Comparison of ENCODE assay signal across 15 cellular contexts in the genomic region with DNA sequence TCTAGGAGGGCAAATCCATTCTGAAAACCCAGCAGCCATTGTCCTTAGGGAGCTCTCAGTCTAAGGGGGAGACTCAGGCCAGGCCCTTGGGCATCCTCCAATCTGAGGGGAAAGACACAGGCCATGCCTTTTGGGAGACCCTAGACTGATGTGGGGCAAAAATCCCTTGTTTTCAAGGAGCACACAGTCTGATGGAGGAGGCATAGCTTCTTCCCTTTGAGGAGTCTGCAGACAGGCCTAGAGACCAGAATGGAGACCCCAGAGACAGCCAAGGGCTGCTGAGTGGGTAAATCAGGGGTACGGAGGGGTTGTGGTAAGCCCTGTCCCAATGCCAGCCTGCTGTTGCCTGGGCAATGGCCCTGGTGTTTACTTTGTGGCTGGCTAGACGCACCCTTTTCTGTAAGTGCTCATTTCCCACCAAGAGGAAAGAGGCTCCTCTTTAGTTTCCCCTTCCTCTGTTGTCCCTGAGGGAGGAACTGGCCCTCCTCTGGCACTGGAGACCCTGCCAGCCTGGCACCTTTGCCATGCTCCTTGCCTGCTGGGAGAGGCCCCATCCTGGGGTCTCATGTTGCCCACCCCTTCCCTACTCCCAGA. TPM values are rescaled to one million over a fixed set of nuclear protein-coding genes. Genes with fewer than 3 reads are reported as not detected.
DNase-seq lines count a peak whose midpoint lies in the region; ATAC-seq and TF ChIP-seq lines count a peak whose summit lies in the region.
"Had no signal": no experiment of that assay in that cellular context is flagged by ENCODE, and none has a peak within 500 bp of the region (broad histone marks: within the 10 kb centered on the region; RNA-seq: fewer than 3 reads in every experiment).

No MANE protein-coding gene starts in this region.

- peak overlapping the region; percentile 81 for H2BK5ac ChIP-seq in IMR-90 (ENCODE audit: low read depth, low read length, poor library complexity, severe bottlenecking)

- peaks cover 43% of the 10 kb centered on the region for H3K4me1 ChIP-seq in IMR-90 (ENCODE audit: control insufficient read depth, insufficient read depth, low read length)
- peaks cover 66% of the 10 kb centered on the region for H3K4me1 ChIP-seq in osteoblast (ENCODE audit: insufficient read depth, low read length)
- H3K4me1 ChIP-seq in A673 (ENCODE audit: insufficient read depth, low read length, poor library complexity, severe bottlenecking) = peaks cover 22% of the 10 kb centered on the region

- no TSS peak for BruUV-seq in IMR-90 (replicated peaks; lab: Mats Ljungman, UMichigan)
- BruUV-seq in A673 (replicated peaks; lab: Mats Ljungman, UMichigan) = no TSS peak

- H3K27ac Mint-ChIP-seq in endothelial cell (ENCODE audit: unreplicated experiment) = peak overlapping the region; percentile 30
- H3K27ac Mint-ChIP-seq: activated B cell treated with CpG ODN at 0.5 μM for 24 hours; activated T-helper 17 cell treated with anti-CD3 and anti-CD28 coated beads, Interleukin-2, amount 50 U/mL, for 72 hours had no signal

- peak; percentile 71 for DNase-seq in DMS79 (lab: John Stamatoyannopoulos, UW)
- no peak for DNase-seq in IMR-90
- DNase-seq in endothelial cell (ENCODE audit: low spot score) = no peak
- peak; percentile 61 for DNase-seq in osteoblast (ENCODE audit: insufficient read length, low spot score, missing footprints)
- no peak for DNase-seq in NCI-H146 treated with DMSO at 0.1 percent for 48 hours (lab: John Stamatoyannopoulos, UW; ENCODE audit: unreplicated experiment)
- DNase-seq in NCI-H345 treated with DMSO at 0.1 percent for 48 hours (lab: John Stamatoyannopoulos, UW; ENCODE audit: unreplicated experiment) = no peak
- DNase-seq in A673 (ENCODE audit: low spot score) = no peak
- DNase-seq: activated B cell treated with CpG ODN at 0.5 μM for 24 hours; central memory CD4-positive, alpha-beta T cell; foreskin melanocyte; NCI-H2171 treated with DMSO at 0.1 percent for 48 hours; RPMI8226 had no signal

- peak overlapping the region; percentile 7; the same call in 1 of the 3 replicates for H2BK15ac ChIP-seq in IMR-90 (ENCODE audit: low read depth, low read length)

- peak overlapping the region; percentile 82 for H3K4ac ChIP-seq in IMR-90 (ENCODE audit: low read depth, low read length)

- H3K4me3 Mint-ChIP-seq in endothelial cell (ENCODE audit: unreplicated experiment) = no peak overlapping the region
- H3K4me3 Mint-ChIP-seq: activated B cell treated with CpG ODN at 0.5 μM for 24 hours; activated T-helper 17 cell treated with anti-CD3 and anti-CD28 coated beads, Interleukin-2, amount 50 U/mL, for 72 hours had no signal

- no peaks in the 10 kb centered on the region for H3K9me3 Mint-ChIP-seq in endothelial cell (ENCODE audit: unreplicated experiment)
- H3K9me3 Mint-ChIP-seq: activated B cell treated with CpG ODN at 0.5 μM for 24 hours; activated T-helper 17 cell treated with anti-CD3 and anti-CD28 coated beads, Interleukin-2, amount 50 U/mL, for 72 hours had no signal

- no peak overlapping the region for H3K4me3 ChIP-seq in IMR-90 (ENCODE audit: insufficient read depth, low read depth, low read length)
- H3K4me3 ChIP-seq in osteoblast (ENCODE audit: insufficient read depth, low read length) = peak overlapping the region; percentile 12
- no peak overlapping the region for H3K4me3 ChIP-seq in A673 (ENCODE audit: low read depth, low read length, poor library complexity, severe bottlenecking)

- dilution Hi-C loops in IMR-90 (cut with HindIII; ENCODE audit: low sequenced_read_pairs, unreplicated experiment) = no loop called here

- peaks cover 36 to 86% of the 10 kb centered on the region in 2 experiments for H3K79me1 ChIP-seq in IMR-90 (ENCODE audit: low read depth in 1 of 2, low read length in 2 of 2)

- CTCF ChIA-PET in IMR-90 (lab: Yijun Ruan, JAX) (no interaction called here), A673 (lab: Charles Lee) (interaction anchor here (0.7 kb wide), 1 partner anchor 83 kb away, joined by 4 read pairs; no protein-coding TSS in a partner anchor)

- peak overlapping the region; percentile 70 for H3K14ac ChIP-seq in IMR-90 (replicated peaks; ENCODE audit: low read depth, low read length)

- peaks cover 36% of the 10 kb centered on the region for H4K20me1 ChIP-seq in IMR-90 (ENCODE audit: insufficient read depth, low read length)
- peaks cover 27% of the 10 kb centered on the region for H4K20me1 ChIP-seq in osteoblast (ENCODE audit: insufficient read depth, low read length)

- no peak for TF ChIP-seq POLR2A in IMR-90 (IDR thresholded peaks at IDR 0.05; ENCODE audit: low read depth, low read length)

- H4K91ac ChIP-seq in IMR-90 (ENCODE audit: insufficient read depth, low read depth, low read length) = peak overlapping the region; percentile 74

- peaks cover 7% of the 10 kb centered on the region for H3K27me3 Mint-ChIP-seq in endothelial cell (ENCODE audit: unreplicated experiment)

- peaks cover 31% of the 10 kb centered on the region for H3K9me1 ChIP-seq in IMR-90 (ENCODE audit: insufficient read depth, low read length)

- TF ChIP-seq CTCF in IMR-90 (conservative IDR thresholded peaks at IDR 0.05; ENCODE audit: low read depth, low read length) (no peak), endothelial cell (IDR thresholded peaks at IDR 0.05; ENCODE audit: unreplicated experiment) (no peak), osteoblast (IDR thresholded peaks at IDR 0.05; ENCODE audit: extremely low read depth, low read depth, low read length) (no peak), A673 (conservative IDR thresholded peaks at IDR 0.05; ENCODE audit: low read depth, low read length) (no peak)

- H3K36me3 ChIP-seq in IMR-90 (ENCODE audit: control insufficient read depth, insufficient read depth, low read length) (peaks cover 5% of the 10 kb centered on the region; the same call in 1 of the 2 replicates), osteoblast (ENCODE audit: insufficient read depth, low read length) (peaks cover 3% of the 10 kb centered on the region), A673 (ENCODE audit: insufficient read depth, low read length, poor library complexity, severe bottlenecking) (no peaks in the 10 kb centered on the region)

- peak overlapping the region; percentile 3; the same call in 1 of the 2 replicates for H3K9ac ChIP-seq in IMR-90 (ENCODE audit: low read depth, low read length)

- peak overlapping the region; percentile 38; the same call in 1 of the 2 replicates for H3K56ac ChIP-seq in IMR-90 (ENCODE audit: extremely low read depth, insufficient read depth, low read length)

- H2AK9ac ChIP-seq in IMR-90 (replicated peaks; ENCODE audit: low read depth, low read length, poor library complexity) = peak overlapping the region; percentile 39

- H2AFZ ChIP-seq in IMR-90 (replicated peaks; ENCODE audit: low read length, poor library complexity) = peak overlapping the region; percentile 2
- H2AFZ ChIP-seq in osteoblast (ENCODE audit: low read length) = no peak overlapping the region

- in situ Hi-C loops in IMR-90 (cut with MboI; ENCODE audit: low sequenced_read_pairs) = no loop called here

- POLR2A ChIA-PET in IMR-90 (lab: Charles Lee; ENCODE audit: unreplicated experiment) (interaction anchor here (0.6 kb wide), 1 partner anchor 250 kb away, joined by 4 read pairs; no protein-coding TSS in a partner anchor), A673 (lab: Charles Lee; ENCODE audit: low non-redundant PET) (no interaction called here)

- peak overlapping the region; percentile 68 for H2BK120ac ChIP-seq in IMR-90 (ENCODE audit: low read depth, low read length)

- whole genome bisulfite sequencing in IMR-90 (ENCODE audit: extremely low coverage in 2 of 2, insufficient read length in 1 of 2), 2 experiments = no CpG with 5 or more reads among the region's 2 CpGs

- no peaks in the 10 kb centered on the region for H3K27me3 ChIP-seq in IMR-90 (ENCODE audit: control insufficient read depth, insufficient read depth, low read length)
- H3K27me3 ChIP-seq in osteoblast (ENCODE audit: insufficient read depth, low read length) = no peaks in the 10 kb centered on the region
- H3K27me3 ChIP-seq in A673 (replicated peaks; ENCODE audit: insufficient read depth, low read depth, low read length, poor library complexity) = no peaks in the 10 kb centered on the region

- peak overlapping the region; percentile 45 for H3K18ac ChIP-seq in IMR-90 (ENCODE audit: low read depth, low read length)

- peak overlapping the region; percentile 41 for H3K23ac ChIP-seq in IMR-90 (ENCODE audit: low read depth, low read length)

- peak overlapping the region; percentile 53 for H3K4me2 ChIP-seq in IMR-90 (ENCODE audit: low read depth, low read length)
- peak overlapping the region; percentile 32 for H3K4me2 ChIP-seq in osteoblast (ENCODE audit: insufficient read depth, low read length)

- no peaks in the 10 kb centered on the region for H3K9me3 ChIP-seq in IMR-90 (ENCODE audit: control insufficient read depth, insufficient read depth, low read length)
- no peaks in the 10 kb centered on the region for H3K9me3 ChIP-seq in osteoblast (ENCODE audit: low read depth, low read length)
- H3K9me3 ChIP-seq in A673 (ENCODE audit: low read depth, low read length, poor library complexity, severe bottlenecking) = no peaks in the 10 kb centered on the region

- peaks cover 37% of the 10 kb centered on the region for H3K4me1 Mint-ChIP-seq in endothelial cell (ENCODE audit: unreplicated experiment)
- H3K4me1 Mint-ChIP-seq: activated B cell treated with CpG ODN at 0.5 μM for 24 hours; activated T-helper 17 cell treated with anti-CD3 and anti-CD28 coated beads, Interleukin-2, amount 50 U/mL, for 72 hours had no signal

- ATAC-seq in IMR-90 (ENCODE audit: low read depth) = no peak
- no peak for ATAC-seq in HG03196 (IDR thresholded peaks at IDR 0.05; ENCODE audit: unreplicated experiment)
- ATAC-seq: sciatic nerve had no signal

- H2BK20ac ChIP-seq in IMR-90 (ENCODE audit: low read depth, low read length) = peak overlapping the region; percentile 38; the same call in 1 of the 2 replicates

- peak overlapping the region; percentile 46 for H4K5ac ChIP-seq in IMR-90 (ENCODE audit: low read depth, low read length)

- TF ChIP-seq RAD21 in IMR-90 (IDR thresholded peaks at IDR 0.05; ENCODE audit: low read length) = no peak

- intact Hi-C loops in IMR-90 (cut with micrococcal nuclease) = no loop called here
- intact Hi-C loops in A673 (cut with micrococcal nuclease; ENCODE audit: unreplicated experiment) = loop anchor here (5.0 kb wide), 1 partner anchor 35 kb away; no protein-coding TSS in a partner anchor

- peak overlapping the region; percentile 77 for H3K27ac ChIP-seq in IMR-90 (ENCODE audit: insufficient read depth, low read length)
- peak overlapping the region; percentile 75 for H3K27ac ChIP-seq in osteoblast (ENCODE audit: low read depth, low read length)
- H3K27ac ChIP-seq in A673 (ENCODE audit: low read depth, low read length, poor library complexity, severe bottlenecking) = no peak overlapping the region

- H3K79me2 ChIP-seq in osteoblast (ENCODE audit: insufficient read depth, low read length) = peaks cover 88% of the 10 kb centered on the region

- peak overlapping the region; percentile 47 to 64 for H4K8ac ChIP-seq in IMR-90 (ENCODE audit: low read depth in 2 of 2, low read length in 2 of 2)

- H2AK5ac ChIP-seq in IMR-90 (ENCODE audit: low read depth, low read length) = peak overlapping the region; percentile 95

- H3K36me3 Mint-ChIP-seq in endothelial cell (ENCODE audit: low read depth, unreplicated experiment) = peaks cover 7% of the 10 kb centered on the region

RNA-seq across cellular contexts. Expression of a gene that starts 19.3 kb away (rescaled TPM):
- total RNA-seq in IMR-90 (2012; rRNA removed) (9.3 and 17.8 TPM in 2 replicates), endothelial cell (ENCODE audit: unreplicated experiment) (70.5 TPM), osteoblast (47.0 and 49.8 TPM in 2 replicates), A673 (2021) (19.0 and 24.9 TPM in 2 replicates)
- 42.7 and 43.3 TPM in 2 replicates for polyA plus RNA-seq in IMR-90 (2012; rRNA removed)
- 30.0 and 40.5 TPM in 2 replicates for polyA plus RNA-seq in IMR-90 (2012; cell fraction: cytosol; rRNA removed)
- 56.1 and 68.3 TPM in 2 replicates for polyA plus RNA-seq in IMR-90 (2012; cell fraction: nucleus; rRNA removed; ENCODE audit: low replicate concordance)

Comparison
In these comparisons a context has a peak if more than half of its experiments do, and no peak if none do; other contexts are left out.
1. DNase-seq: peak in DMS79 (single experiment) and osteoblast (single experiment); none in IMR-90 (single experiment), endothelial cell (single experiment), NCI-H146 treated with DMSO at 0.1 percent for 48 hours (single experiment), NCI-H345 treated with DMSO at 0.1 percent for 48 hours (single experiment) and A673 (single experiment).